ENCODE assay signal across 10 cellular contexts in genomic region chr4:8540072-8540471, GRCh38.
DNase-seq lines count a peak whose midpoint lies in the region; ATAC-seq lines count a peak whose summit lies in the region.
"Had no signal": no experiment of that assay in that cellular context is flagged by ENCODE, and none has a peak within 500 bp of the region (broad histone marks: within the 10 kb centered on the region; RNA-seq: fewer than 3 reads in every experiment).

No MANE protein-coding gene starts in this region.

- H3K4me3 Mint-ChIP-seq in activated naive CD8-positive, alpha-beta T cell treated with anti-CD3 and anti-CD28 coated beads, Interleukin-2, amount 50 U/mL, for 24 hours: no peak overlapping the region

- peak; percentile 54 for ATAC-seq in GM18870 (IDR thresholded peaks at IDR 0.05; ENCODE audit: unreplicated experiment)
- ATAC-seq in HG02870 (IDR thresholded peaks at IDR 0.05; ENCODE audit: unreplicated experiment): peak; percentile 45
- no peak for ATAC-seq in HG03025 (IDR thresholded peaks at IDR 0.05; ENCODE audit: low FRiP score, unreplicated experiment)
- ATAC-seq in activated naive CD8-positive, alpha-beta T cell treated with anti-CD3 and anti-CD28 coated beads, Interleukin-2, amount 50 U/mL, for 24 hours: no peak
- ATAC-seq: left colon had no signal

- no peak overlapping the region for H3K27ac Mint-ChIP-seq in activated naive CD8-positive, alpha-beta T cell treated with anti-CD3 and anti-CD28 coated beads, Interleukin-2, amount 50 U/mL, for 24 hours

- peaks cover 2% of the 10 kb centered on the region for H3K4me1 Mint-ChIP-seq in activated naive CD8-positive, alpha-beta T cell treated with anti-CD3 and anti-CD28 coated beads, Interleukin-2, amount 50 U/mL, for 24 hours

- peak; percentile 20 to 30 for DNase-seq in activated T-cell treated with anti-CD3 and anti-CD28 coated beads, Interleukin-2, amount 50 U/mL, for 48 hours
- DNase-seq in stimulated activated CD4-positive, alpha-beta T cell treated with anti-CD3 and anti-CD28 coated beads, Interleukin-12 subunit alpha, Interleukin-12 subunit beta, amount 100 ng/mL, for 48 hours (ENCODE audit: low read depth in 2 of 3, low spot score in 1 of 3): peak in 2 of 3 donors; percentile 5 to 11
- DNase-seq in DMS 273 (lab: John Stamatoyannopoulos, UW; ENCODE audit: unreplicated experiment) (no peak), HPDE6-E6E7 (ENCODE audit: extremely low spot score) (no peak)
- DNase-seq in activated naive CD8-positive, alpha-beta T cell treated with anti-CD3 and anti-CD28 coated beads, Interleukin-2, amount 50 U/mL, for 24 hours: no peak
- DNase-seq: DMS53, left colon had no signal

- no peaks in the 10 kb centered on the region for H3K36me3 Mint-ChIP-seq in activated naive CD8-positive, alpha-beta T cell treated with anti-CD3 and anti-CD28 coated beads, Interleukin-2, amount 50 U/mL, for 24 hours (ENCODE audit: low read depth)

- H3K27me3 Mint-ChIP-seq in activated naive CD8-positive, alpha-beta T cell treated with anti-CD3 and anti-CD28 coated beads, Interleukin-2, amount 50 U/mL, for 24 hours: no peaks in the 10 kb centered on the region

- no peaks in the 10 kb centered on the region for H3K9me3 Mint-ChIP-seq in activated naive CD8-positive, alpha-beta T cell treated with anti-CD3 and anti-CD28 coated beads, Interleukin-2, amount 50 U/mL, for 24 hours

Comparison
In these comparisons a context has a peak if more than half of its experiments do, and no peak if none do; other contexts are left out.
1. ATAC-seq: peak in GM18870 (single experiment) and HG02870 (single experiment); none in HG03025 (single experiment) and activated naive CD8-positive, alpha-beta T cell treated with anti-CD3 and anti-CD28 coated beads, Interleukin-2, amount 50 U/mL, for 24 hours (single experiment).
2. DNase-seq: peak in activated T-cell treated with anti-CD3 and anti-CD28 coated beads, Interleukin-2, amount 50 U/mL, for 48 hours (2 of 2) and stimulated activated CD4-positive, alpha-beta T cell treated with anti-CD3 and anti-CD28 coated beads, Interleukin-12 subunit alpha, Interleukin-12 subunit beta, amount 100 ng/mL, for 48 hours (2 of 3); none in DMS 273 (single experiment), HPDE6-E6E7 (single experiment) and activated naive CD8-positive, alpha-beta T cell treated with anti-CD3 and anti-CD28 coated beads, Interleukin-2, amount 50 U/mL, for 24 hours (single experiment).